In genomic region chr9:121759996-121760395, GRCh38 we compare ENCODE assay signal across 21 cellular contexts.
"Had no signal": no experiment of that assay in that cellular context is flagged by ENCODE, and none has a peak within 500 bp of the region (broad histone marks: within the 10 kb centered on the region; RNA-seq: fewer than 3 reads in every experiment).

No MANE protein-coding gene starts in this region.

- H3K4me3 Mint-ChIP-seq: memory B cell had no signal

- FAIRE-seq: colon, frontal cortex, islet of Langerhans, keratinocyte had no signal

- H3K4me3 ChIP-seq: coronary artery, dorsolateral prefrontal cortex, esophagus muscularis mucosa, gastroesophageal sphincter, heart right ventricle, left lung, lower lobe of right lung had no signal

- H3K27ac ChIP-seq: coronary artery, esophagus muscularis mucosa, foreskin keratinocyte, gastroesophageal sphincter, heart right ventricle, left lung, lower lobe of right lung had no signal

- H3K4me1 Mint-ChIP-seq: memory B cell had no signal

- H3K9me3 ChIP-seq: esophagus muscularis mucosa, gastroesophageal sphincter, heart right ventricle, left lung, lower lobe of right lung had no signal

- DNase-seq: dermis blood vessel endothelial cell; dorsolateral prefrontal cortex; effector CD4-positive, alpha-beta T cell; effector memory CD4-positive, alpha-beta T cell; foreskin keratinocyte; heart right ventricle; hippocampal formation; left cardiac atrium; left ventricle myocardium superior; lower lobe of right lung; mesendoderm; midbrain had no signal

- H3K36me3 Mint-ChIP-seq: memory B cell had no signal

- H3K27me3 ChIP-seq: dorsolateral prefrontal cortex, esophagus muscularis mucosa, foreskin keratinocyte, gastroesophageal sphincter, heart right ventricle, left lung had no signal

- ATAC-seq: foreskin keratinocyte, gastroesophageal sphincter, heart right ventricle, left cardiac atrium, left lung, left ventricle myocardium superior, lower lobe of right lung had no signal

- H3K27ac Mint-ChIP-seq: memory B cell had no signal

- H3K9me3 Mint-ChIP-seq: memory B cell had no signal

- H3K27me3 Mint-ChIP-seq: memory B cell had no signal
